Comparison of ENCODE assay signal across 20 cellular contexts in genomic region chr1:26357121-26357602, GRCh38. TPM values are rescaled to one million over a fixed set of nuclear protein-coding genes. Genes with fewer than 3 reads are reported as not detected.
DNase-seq lines count a peak whose midpoint lies in the region; ATAC-seq and TF ChIP-seq lines count a peak whose summit lies in the region.
"Had no signal": no experiment of that assay in that cellular context is flagged by ENCODE, and none has a peak within 500 bp of the region (broad histone marks: within the 10 kb centered on the region; RNA-seq: fewer than 3 reads in every experiment).

No MANE protein-coding gene starts in this region.

- intact Hi-C loops in activated T-helper 1 cell treated with anti-CD3 and anti-CD28 coated beads, Interleukin-12 subunit alpha, Interleukin-12 subunit beta, Interleukin-2, Interleukin-4 antibody, amounts not matched to agents 30 ng/mL and 10 ng/mL and 1 ng/mL, durations not matched to agents 14 hours and 24 hours and 36 hours (cut with micrococcal nuclease), result no loop called here
- intact Hi-C loops in activated CD4-positive, alpha-beta T cell treated with anti-CD3 and anti-CD28 coated beads for 36 hours (cut with DNase I, micrococcal nuclease), result no loop called here

- peaks cover 34% of the 10 kb centered on the region for H3K27me3 ChIP-seq in suprapubic skin

- CTCF ChIA-PET in RWPE1 (lab: Yijun Ruan, JAX), result interaction anchor here (0.5 to 1.5 kb wide), 2 partner anchors 60 to 770 kb away, joined by 3 to 5 read pairs; no protein-coding TSS in a partner anchor
- CTCF ChIA-PET in activated CD4-positive, alpha-beta T cell treated with anti-CD3 and anti-CD28 coated beads for 36 hours (lab: Charles Lee), result interaction anchor here (0.6 kb wide), 1 partner anchor 1156 kb away, joined by 4 read pairs; no protein-coding TSS in a partner anchor

- 45% methylated on average over 9 of the region's 10 CpGs for WGBS in suprapubic skin

- peaks cover 72% of the 10 kb centered on the region for H3K4me1 ChIP-seq in suprapubic skin
- H3K4me1 ChIP-seq: HAP-1 had no signal

- H3K27me3 Mint-ChIP-seq in activated T-helper 1 cell treated with anti-CD3 and anti-CD28 coated beads, Interleukin-12 subunit alpha, Interleukin-12 subunit beta, Interleukin-2, Interleukin-4 antibody, amounts not matched to agents 30 ng/mL and 10 ng/mL and 1 ng/mL, durations not matched to agents 14 hours and 24 hours and 36 hours (ENCODE audit: insufficient read depth), result peaks cover 21% of the 10 kb centered on the region
- H3K27me3 Mint-ChIP-seq in activated CD4-positive, alpha-beta T cell treated with anti-CD3 and anti-CD28 coated beads for 36 hours, result peaks cover 10% of the 10 kb centered on the region

- peaks cover 40% of the 10 kb centered on the region for H3K4me1 Mint-ChIP-seq in activated T-helper 1 cell treated with anti-CD3 and anti-CD28 coated beads, Interleukin-12 subunit alpha, Interleukin-12 subunit beta, Interleukin-2, Interleukin-4 antibody, amounts not matched to agents 30 ng/mL and 10 ng/mL and 1 ng/mL, durations not matched to agents 14 hours and 24 hours and 36 hours (ENCODE audit: low read depth)
- H3K4me1 Mint-ChIP-seq in activated CD4-positive, alpha-beta T cell treated with anti-CD3 and anti-CD28 coated beads for 36 hours, result peaks cover 24% of the 10 kb centered on the region

- DNase-seq in HPDE6-E6E7 (ENCODE audit: extremely low spot score) (peak; percentile 89), RWPE1 (ENCODE audit: low spot score) (peak; percentile 84), iPS-NIHi11 (ENCODE audit: low spot score) (peak; percentile 50), suprapubic skin (ENCODE audit: low spot score in 2 of 2) (no peak)
- no peak for DNase-seq in activated T-helper 1 cell treated with anti-CD3 and anti-CD28 coated beads, Interleukin-12 subunit alpha, Interleukin-12 subunit beta, Interleukin-2, Interleukin-4 antibody, amounts not matched to agents 30 ng/mL and 10 ng/mL and 1 ng/mL, durations not matched to agents 14 hours and 24 hours and 36 hours (ENCODE audit: low spot score)
- no peak for DNase-seq in activated CD4-positive, alpha-beta T cell treated with anti-CD3 and anti-CD28 coated beads for 36 hours
- DNase-seq: AML-193, dermis blood vessel endothelial cell, left lung, MV-4-11, NCI-H187 treated with DMSO at 0.1 percent for 48 hours, tibial artery had no signal

- no peaks in the 10 kb centered on the region for H3K9me3 ChIP-seq in suprapubic skin
- H3K9me3 ChIP-seq: HAP-1, left lung, right atrium auricular region, tibial artery had no signal

- TF ChIP-seq POLR2A in suprapubic skin (IDR thresholded peaks at IDR 0.05), result no peak

- POLR2A ChIA-PET in RWPE1 (lab: Yijun Ruan, JAX; ENCODE audit: low non-redundant PET), result no interaction called here
- POLR2A ChIA-PET in activated CD4-positive, alpha-beta T cell treated with anti-CD3 and anti-CD28 coated beads for 36 hours (lab: Charles Lee), result no interaction called here

- no peak overlapping the region for H3K27ac Mint-ChIP-seq in activated T-helper 1 cell treated with anti-CD3 and anti-CD28 coated beads, Interleukin-12 subunit alpha, Interleukin-12 subunit beta, Interleukin-2, Interleukin-4 antibody, amounts not matched to agents 30 ng/mL and 10 ng/mL and 1 ng/mL, durations not matched to agents 14 hours and 24 hours and 36 hours
- no peak overlapping the region for H3K27ac Mint-ChIP-seq in activated CD4-positive, alpha-beta T cell treated with anti-CD3 and anti-CD28 coated beads for 36 hours
- H3K27ac Mint-ChIP-seq: IgD-negative memory B cell; stimulated activated memory B cell treated with anti-CD40 and anti-IgM and Interleukin-4, amounts not matched to agents 10 μg/mL and 1 μg/mL and 100 μg/mL, for 72 hours had no signal

- H3K9me3 Mint-ChIP-seq in activated T-helper 1 cell treated with anti-CD3 and anti-CD28 coated beads, Interleukin-12 subunit alpha, Interleukin-12 subunit beta, Interleukin-2, Interleukin-4 antibody, amounts not matched to agents 30 ng/mL and 10 ng/mL and 1 ng/mL, durations not matched to agents 14 hours and 24 hours and 36 hours, result no peaks in the 10 kb centered on the region
- H3K9me3 Mint-ChIP-seq in activated CD4-positive, alpha-beta T cell treated with anti-CD3 and anti-CD28 coated beads for 36 hours (ENCODE audit: low read depth), result no peaks in the 10 kb centered on the region
- H3K9me3 Mint-ChIP-seq: IgD-negative memory B cell; stimulated activated memory B cell treated with anti-CD40 and anti-IgM and Interleukin-4, amounts not matched to agents 10 μg/mL and 1 μg/mL and 100 μg/mL, for 72 hours had no signal

- no peak for TF ChIP-seq EP300 in suprapubic skin (IDR thresholded peaks at IDR 0.05)

- peak overlapping the region; percentile 73 for H3K27ac ChIP-seq in RWPE1
- peak overlapping the region; percentile 59 for H3K27ac ChIP-seq in suprapubic skin
- H3K27ac ChIP-seq: left lung, right atrium auricular region, tibial artery had no signal

- H3K4me3 Mint-ChIP-seq in activated T-helper 1 cell treated with anti-CD3 and anti-CD28 coated beads, Interleukin-12 subunit alpha, Interleukin-12 subunit beta, Interleukin-2, Interleukin-4 antibody, amounts not matched to agents 30 ng/mL and 10 ng/mL and 1 ng/mL, durations not matched to agents 14 hours and 24 hours and 36 hours, result no peak overlapping the region
- no peak overlapping the region for H3K4me3 Mint-ChIP-seq in activated CD4-positive, alpha-beta T cell treated with anti-CD3 and anti-CD28 coated beads for 36 hours
- H3K4me3 Mint-ChIP-seq: stimulated activated memory B cell treated with anti-CD40 and anti-IgM and Interleukin-4, amounts not matched to agents 10 μg/mL and 1 μg/mL and 100 μg/mL, for 72 hours had no signal

- peaks cover 3% of the 10 kb centered on the region for H3K36me3 Mint-ChIP-seq in activated T-helper 1 cell treated with anti-CD3 and anti-CD28 coated beads, Interleukin-12 subunit alpha, Interleukin-12 subunit beta, Interleukin-2, Interleukin-4 antibody, amounts not matched to agents 30 ng/mL and 10 ng/mL and 1 ng/mL, durations not matched to agents 14 hours and 24 hours and 36 hours (ENCODE audit: low read depth)
- no peaks in the 10 kb centered on the region for H3K36me3 Mint-ChIP-seq in activated CD4-positive, alpha-beta T cell treated with anti-CD3 and anti-CD28 coated beads for 36 hours (ENCODE audit: low read depth)
- H3K36me3 Mint-ChIP-seq: IgD-negative memory B cell; stimulated activated memory B cell treated with anti-CD40 and anti-IgM and Interleukin-4, amounts not matched to agents 10 μg/mL and 1 μg/mL and 100 μg/mL, for 72 hours had no signal

- TF ChIP-seq CTCF in RWPE1 (conservative IDR thresholded peaks at IDR 0.05; ENCODE audit: low read depth) (no peak), suprapubic skin (IDR thresholded peaks at IDR 0.05) (no peak)

- no peak for ATAC-seq in HG02973 (IDR thresholded peaks at IDR 0.05; ENCODE audit: unreplicated experiment)
- no peak for ATAC-seq in activated CD4-positive, alpha-beta T cell treated with anti-CD3 and anti-CD28 coated beads for 36 hours
- ATAC-seq: left lung; stimulated activated memory B cell treated with anti-CD40 and anti-IgM and Interleukin-4, amounts not matched to agents 10 μg/mL and 1 μg/mL and 100 μg/mL, for 72 hours had no signal

- H3K4me3 ChIP-seq in suprapubic skin, result no peak overlapping the region
- H3K4me3 ChIP-seq: HAP-1, left lung, right atrium auricular region, tibial artery had no signal

- no peaks in the 10 kb centered on the region for H3K36me3 ChIP-seq in suprapubic skin
- H3K36me3 ChIP-seq: HAP-1, left lung, right atrium auricular region, tibial artery had no signal

RNA-seq across cellular contexts. Expression of gene CRYBG2, which starts 3.2 kb away (rescaled TPM):
- 10 to 100 TPM; 47.8 to 96.9 (median 62.8) TPM for total RNA-seq in suprapubic skin
- total RNA-seq in activated T-helper 1 cell treated with anti-CD3 and anti-CD28 coated beads, Interleukin-12 subunit alpha, Interleukin-12 subunit beta, Interleukin-2, Interleukin-4 antibody, amounts not matched to agents 30 ng/mL and 10 ng/mL and 1 ng/mL, durations not matched to agents 14 hours and 24 hours and 36 hours, result 0.83 and 1.9 TPM in 2 replicates
- total RNA-seq in activated CD4-positive, alpha-beta T cell treated with anti-CD3 and anti-CD28 coated beads for 36 hours, result 1 to 10 TPM; 1.5 to 1.6 TPM
- total RNA-seq: dermis blood vessel endothelial cell, right atrium auricular region, RPMI7951 had no signal

RNA-seq across cellular contexts. Expression of gene ZNF683, which starts 15.4 kb away (rescaled TPM):
- total RNA-seq in suprapubic skin, result not detected
- not detected in 2 replicates for total RNA-seq in activated T-helper 1 cell treated with anti-CD3 and anti-CD28 coated beads, Interleukin-12 subunit alpha, Interleukin-12 subunit beta, Interleukin-2, Interleukin-4 antibody, amounts not matched to agents 30 ng/mL and 10 ng/mL and 1 ng/mL, durations not matched to agents 14 hours and 24 hours and 36 hours
- total RNA-seq in activated CD4-positive, alpha-beta T cell treated with anti-CD3 and anti-CD28 coated beads for 36 hours, result not detected
- total RNA-seq: dermis blood vessel endothelial cell, epithelial cell of proximal tubule, right atrium auricular region, RPMI7951 had no signal

RNA-seq across cellular contexts. Expression of gene CD52, which starts 39.4 kb away (rescaled TPM):
- total RNA-seq in suprapubic skin, result 10 to 100 TPM in 1 of 4 donors, 1 to 10 TPM in 3; 2.3 to 11.4 (median 9.9) TPM
- 394 and 411 TPM in 2 replicates for total RNA-seq in activated T-helper 1 cell treated with anti-CD3 and anti-CD28 coated beads, Interleukin-12 subunit alpha, Interleukin-12 subunit beta, Interleukin-2, Interleukin-4 antibody, amounts not matched to agents 30 ng/mL and 10 ng/mL and 1 ng/mL, durations not matched to agents 14 hours and 24 hours and 36 hours
- 100 to 1,000 TPM; 216 to 217 TPM for total RNA-seq in activated CD4-positive, alpha-beta T cell treated with anti-CD3 and anti-CD28 coated beads for 36 hours
- total RNA-seq: dermis blood vessel endothelial cell, epithelial cell of proximal tubule, RPMI7951 had no signal

RNA-seq across cellular contexts. Expression of gene UBXN11, which starts 50.7 kb away (rescaled TPM):
- total RNA-seq in suprapubic skin, result 10 to 100 TPM in 2 of 4 donors, 1 to 10 TPM in 2; 3.2 to 19.1 (median 9.1) TPM
- 14.8 and 22.1 TPM in 2 replicates for total RNA-seq in activated T-helper 1 cell treated with anti-CD3 and anti-CD28 coated beads, Interleukin-12 subunit alpha, Interleukin-12 subunit beta, Interleukin-2, Interleukin-4 antibody, amounts not matched to agents 30 ng/mL and 10 ng/mL and 1 ng/mL, durations not matched to agents 14 hours and 24 hours and 36 hours
- 10 to 100 TPM; 19.4 to 22.2 TPM for total RNA-seq in activated CD4-positive, alpha-beta T cell treated with anti-CD3 and anti-CD28 coated beads for 36 hours

RNA-seq across cellular contexts. Expression of gene LIN28A, which starts 53.5 kb away (rescaled TPM):
- not detected for total RNA-seq in suprapubic skin
- total RNA-seq in activated T-helper 1 cell treated with anti-CD3 and anti-CD28 coated beads, Interleukin-12 subunit alpha, Interleukin-12 subunit beta, Interleukin-2, Interleukin-4 antibody, amounts not matched to agents 30 ng/mL and 10 ng/mL and 1 ng/mL, durations not matched to agents 14 hours and 24 hours and 36 hours, result not detected in 2 replicates
- not detected for total RNA-seq in activated CD4-positive, alpha-beta T cell treated with anti-CD3 and anti-CD28 coated beads for 36 hours
- total RNA-seq: dermis blood vessel endothelial cell, epithelial cell of proximal tubule, left lung, mononuclear cell, right atrium auricular region, RPMI7951 had no signal

Comparison
In these comparisons a context has a peak if more than half of its experiments do, and no peak if none do; other contexts are left out.
1. DNase-seq: peak in HPDE6-E6E7 (single experiment), RWPE1 (single experiment) and iPS-NIHi11 (single experiment); none in suprapubic skin (0 of 2), activated T-helper 1 cell treated with anti-CD3 and anti-CD28 coated beads, Interleukin-12 subunit alpha, Interleukin-12 subunit beta, Interleukin-2, Interleukin-4 antibody, amounts not matched to agents 30 ng/mL and 10 ng/mL and 1 ng/mL, durations not matched to agents 14 hours and 24 hours and 36 hours (single experiment) and activated CD4-positive, alpha-beta T cell treated with anti-CD3 and anti-CD28 coated beads for 36 hours (single experiment).
2. RNA of gene CRYBG2, which starts 3.2 kb away (total RNA-seq): 47.8 to 96.9 TPM in suprapubic skin; 1.5 to 1.6 TPM in activated CD4-positive, alpha-beta T cell treated with anti-CD3 and anti-CD28 coated beads for 36 hours and 0.83 to 1.9 TPM in activated T-helper 1 cell treated with anti-CD3 and anti-CD28 coated beads, Interleukin-12 subunit alpha, Interleukin-12 subunit beta, Interleukin-2, Interleukin-4 antibody, amounts not matched to agents 30 ng/mL and 10 ng/mL and 1 ng/mL, durations not matched to agents 14 hours and 24 hours and 36 hours; every median in the first group is over 10 times any median in the second.
3. RNA of gene CD52, which starts 39.4 kb away (total RNA-seq): 394 to 411 TPM in activated T-helper 1 cell treated with anti-CD3 and anti-CD28 coated beads, Interleukin-12 subunit alpha, Interleukin-12 subunit beta, Interleukin-2, Interleukin-4 antibody, amounts not matched to agents 30 ng/mL and 10 ng/mL and 1 ng/mL, durations not matched to agents 14 hours and 24 hours and 36 hours and 216 to 217 TPM in activated CD4-positive, alpha-beta T cell treated with anti-CD3 and anti-CD28 coated beads for 36 hours; 2.3 to 11.4 TPM in suprapubic skin; every median in the first group is over 10 times any median in the second.